ENCODE assay signal across 6 cellular contexts in genomic region chr2:71187589-71187988, GRCh38.
"Had no signal": no experiment of that assay in that cellular context is flagged by ENCODE, and none has a peak within 500 bp of the region (broad histone marks: within the 10 kb centered on the region; RNA-seq: fewer than 3 reads in every experiment).

No MANE protein-coding gene starts in this region.

- H3K27ac Mint-ChIP-seq: HFFc6 had no signal

- H3K36me3 ChIP-seq: HAP-1 had no signal

- H3K9me3 ChIP-seq: HAP-1 had no signal

- H3K4me3 ChIP-seq: HAP-1, K562 had no signal

- H3K4me1 ChIP-seq: HAP-1 had no signal

- H3K9me3 Mint-ChIP-seq: HFFc6 had no signal

- DNase-seq: GOT3, HFFc6, IMR-90 had no signal

- ATAC-seq: HCT116, K562 had no signal

- H3K4me3 Mint-ChIP-seq: HFFc6 had no signal
